Comparison of ENCODE assay signal across 4 cellular contexts in the genomic region with DNA sequence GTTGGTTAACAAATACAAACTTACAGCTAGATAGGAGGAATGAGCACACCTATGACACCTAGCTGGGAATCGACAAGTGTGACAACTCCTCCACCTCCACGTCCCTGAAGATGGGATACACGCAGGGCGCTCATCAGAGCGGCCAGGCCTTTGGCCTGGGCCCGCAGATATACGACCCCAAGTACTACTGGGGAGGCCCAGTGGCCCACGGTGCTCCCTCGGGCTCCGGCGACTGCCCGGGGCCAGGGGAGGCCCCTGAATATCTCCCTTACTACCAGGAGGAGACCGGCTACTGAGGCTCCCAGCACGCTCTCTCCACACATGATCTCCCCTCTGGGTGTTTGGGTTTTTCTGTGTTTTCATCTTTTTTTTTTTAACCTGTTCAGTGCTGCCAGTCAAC.
DNase-seq lines count a peak whose midpoint lies in the region; ATAC-seq and TF ChIP-seq lines count a peak whose summit lies in the region.
"Not testable (repeated sequence)": the region's sequence is repeated elsewhere in the genome, so short reads cannot be mapped to it uniquely, and the experiment has no call there.

No MANE protein-coding gene starts in this region.

- not testable (repeated sequence) for H3K4me1 Mint-ChIP-seq in WTC11

- H3K27ac ChIP-seq in spleen, result not testable (repeated sequence)

- not testable (repeated sequence) for H3K36me3 Mint-ChIP-seq in WTC11

- ATAC-seq in WTC11, result not testable (repeated sequence)

- not testable (repeated sequence) for H3K4me1 ChIP-seq in spleen

- H3K27ac Mint-ChIP-seq in WTC11, result not testable (repeated sequence)

- not testable (repeated sequence) for TF ChIP-seq CTCF in WTC11 (IDR thresholded peaks at IDR 0.05); spleen (IDR thresholded peaks at IDR 0.05 in 8 of 11, conservative IDR thresholded peaks at IDR 0.05 in 3 of 11)

- H3K9me3 ChIP-seq in spleen, result not testable (repeated sequence)

- in situ Hi-C loops in KBM-7 (cut with MboI; ENCODE audit: low pct_unique_long_range_greater_than_20kb, low sequenced_read_pairs), result not testable (repeated sequence)

- H3K4me3 Mint-ChIP-seq in WTC11, result not testable (repeated sequence)

- POLR2A ChIA-PET in WTC11 (lab: Charles Lee), result not testable (repeated sequence)

- H3K36me3 ChIP-seq in H7 (replicated peaks; ENCODE audit: control insufficient read depth, insufficient read depth, low read length); spleen: not testable (repeated sequence)

- H3K9me3 Mint-ChIP-seq in WTC11, result not testable (repeated sequence)

- intact Hi-C loops in spleen (cut with DNase I; ENCODE audit: low total_unique reads), result not testable (repeated sequence)

- 88 to 93% (median 90%) methylated on average over 12 to 14 of the region's 14 CpGs for WGBS in spleen, 5 donors

- not testable (repeated sequence) for H3K4me3 ChIP-seq in H7 (ENCODE audit: insufficient read depth, low read depth, low read length); spleen

- CTCF ChIA-PET in WTC11 (lab: Charles Lee), result not testable (repeated sequence)

- not testable (repeated sequence) for H3K27me3 ChIP-seq in H7 (ENCODE audit: control insufficient read depth, insufficient read depth, low read length); spleen (replicated peaks in 1 of 7)

- peaks cover 91% of the 10 kb centered on the region for H3K27me3 Mint-ChIP-seq in WTC11 (ENCODE audit: low read depth)

- peak; percentile 2 for DNase-seq in H7
- DNase-seq in KBM-7, result peak; percentile 6
- peak; percentile 10 for DNase-seq in WTC11 (ENCODE audit: low spot score)
- peak; percentile 61 for DNase-seq in spleen

- TF ChIP-seq POLR2A in spleen (IDR thresholded peaks at IDR 0.05), result not testable (repeated sequence)

Comparison
In these comparisons a context has a peak if more than half of its experiments do, and no peak if none do; other contexts are left out.
1. DNase-seq: peak in every context shown above with its lines; median percentile 61 in spleen; 10 in WTC11; 6 in KBM-7; 2 in H7.